Comparison of ENCODE assay signal across 6 cellular contexts in the genomic region with DNA sequence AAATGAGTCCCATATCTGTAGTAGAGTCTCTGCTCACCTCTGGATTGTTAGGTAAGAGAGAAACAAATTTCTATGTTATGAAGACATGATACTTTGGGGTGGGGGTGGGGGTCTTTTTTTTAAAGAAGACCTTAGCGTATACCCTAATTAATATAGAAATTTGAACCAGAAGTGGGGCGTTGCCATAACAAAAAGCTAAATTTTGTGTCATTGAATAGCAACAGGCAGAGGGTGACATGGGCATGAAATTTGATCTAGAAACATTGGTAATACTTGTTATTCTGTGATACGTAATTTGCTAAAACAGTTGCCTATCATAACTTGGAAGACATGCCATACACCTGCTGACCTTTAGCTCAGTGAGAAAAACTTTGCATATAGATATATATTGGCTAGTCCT.
"Had no signal": no experiment of that assay in that cellular context is flagged by ENCODE, and none has a peak within 500 bp of the region (broad histone marks: within the 10 kb centered on the region; RNA-seq: fewer than 3 reads in every experiment).

No MANE protein-coding gene starts in this region.

- H3K4me2 ChIP-seq: GM23338 had no signal

- H3K4me3 ChIP-seq: GM23338 had no signal

- DNase-seq: H9, HCEC 1CT, HFFc6, IMR-90, KBM-7 had no signal

- H2AFZ ChIP-seq: GM23338 had no signal

- ATAC-seq: GM23338 had no signal
